7 cellular contexts compared by ENCODE assay signal in the genomic region with DNA sequence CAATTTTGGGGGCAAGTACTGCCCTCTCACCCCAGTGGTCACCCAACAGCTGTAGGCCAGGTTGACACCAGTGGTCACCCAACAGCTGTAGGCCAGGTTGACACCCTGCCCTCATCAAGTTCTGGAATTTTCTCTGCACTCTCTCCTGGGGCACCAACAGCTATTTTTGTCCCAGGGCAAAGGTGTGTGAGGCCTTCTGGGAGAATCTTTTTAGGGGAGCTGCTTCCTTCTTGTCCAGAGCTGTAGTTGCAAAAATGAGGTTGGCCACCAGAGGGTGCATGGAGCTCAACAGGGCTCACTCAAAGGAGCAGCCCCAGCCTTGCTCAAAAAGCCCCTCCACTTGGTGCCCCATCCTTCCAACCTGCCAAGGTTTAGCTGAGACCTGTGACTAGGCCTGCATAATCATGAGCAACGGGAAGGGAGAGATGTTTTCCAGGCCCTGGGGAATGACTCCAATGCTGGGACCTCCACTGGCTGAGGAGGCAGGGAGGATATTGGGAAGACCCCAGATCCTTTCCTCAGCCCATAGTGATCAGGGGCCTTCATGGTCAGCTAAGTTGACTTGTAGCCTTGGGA. TPM values are rescaled to one million over a fixed set of nuclear protein-coding genes. Genes with fewer than 3 reads are reported as not detected.
A peak's percentile ranks its signal among the peaks of the same experiment; 100 is the strongest.
DNase-seq lines count a peak whose midpoint lies in the region; ATAC-seq and TF ChIP-seq lines count a peak whose summit lies in the region.

No MANE protein-coding gene starts in this region.

- TF ChIP-seq CTCF in GM12872 (IDR thresholded peaks at IDR 0.05; ENCODE audit: insufficient read depth, low read depth, low read length) = peak; percentile 92

- DNase-seq in NCI-H2227 (lab: John Stamatoyannopoulos, UW; ENCODE audit: unreplicated experiment) = peak; percentile 64
- peak; percentile 87 to 90 for DNase-seq in activated CD4-positive, alpha-beta T cell treated with anti-CD3 and anti-CD28 coated beads, Interleukin-2, amount 50 U/mL, for 48 hours
- DNase-seq in dermis microvascular lymphatic vessel endothelial cell (ENCODE audit: low read depth in 2 of 2) = peak; percentile 46 to 63
- DNase-seq in mucosa of gallbladder (ENCODE audit: low spot score) = peak; percentile 82
- peak; percentile 50 to 71 for DNase-seq in stimulated activated CD8-positive, alpha-beta memory T cell treated with anti-CD3 and anti-CD28 coated beads, Interleukin-7, amount 100 ng/mL, for 4 hours (ENCODE audit: low read depth in 2 of 2)

- ATAC-seq in HG02678 (IDR thresholded peaks at IDR 0.05; ENCODE audit: unreplicated experiment) = peak; percentile 84

RNA-seq across cellular contexts. Expression of a gene that starts 10.6 kb away (rescaled TPM):
- 29.8 and 37.0 TPM in 2 replicates for total RNA-seq in dermis microvascular lymphatic vessel endothelial cell
- 47.5 TPM for total RNA-seq in mucosa of gallbladder

RNA-seq across cellular contexts. Expression of a gene that starts 19.2 kb away (rescaled TPM):
- 20.7 and 26.7 TPM in 2 replicates for total RNA-seq in dermis microvascular lymphatic vessel endothelial cell
- 20.7 TPM for total RNA-seq in mucosa of gallbladder

RNA-seq across cellular contexts. Expression of a gene that starts 55.9 kb away (rescaled TPM):
- total RNA-seq in dermis microvascular lymphatic vessel endothelial cell (3.7 and 5.7 TPM in 2 replicates), mucosa of gallbladder (0.37 TPM)

Comparison
In these comparisons a context has a peak if more than half of its experiments do, and no peak if none do; other contexts are left out.
1. Peak in every context shown above with its lines: DNase-seq and ATAC-seq.